ENCODE assay signal across 8 cellular contexts in genomic region chr4:159048166-159048886, GRCh38. TPM values are rescaled to one million over a fixed set of nuclear protein-coding genes. Genes with fewer than 3 reads are reported as not detected.
DNase-seq lines count a peak whose midpoint lies in the region; ATAC-seq, FAIRE-seq and TF ChIP-seq lines count a peak whose summit lies in the region.

No MANE protein-coding gene starts in this region.

- peak overlapping the region; percentile 24 for H3K4me3 ChIP-seq in bronchial epithelial cell (ENCODE audit: low read depth, low read length)
- H3K4me3 ChIP-seq in suprapubic skin = peak overlapping the region; percentile 33

- H3K9me3 ChIP-seq in suprapubic skin = no peaks in the 10 kb centered on the region

- H3K27ac ChIP-seq in suprapubic skin = no peak overlapping the region

- no peaks in the 10 kb centered on the region for H3K27me3 ChIP-seq in bronchial epithelial cell (ENCODE audit: control insufficient read depth, insufficient read depth, low read length)
- H3K27me3 ChIP-seq in suprapubic skin = no peaks in the 10 kb centered on the region

- TF ChIP-seq CTCF in bronchial epithelial cell (IDR thresholded peaks at IDR 0.05; ENCODE audit: insufficient read depth, low read length, severe bottlenecking) = no peak
- TF ChIP-seq CTCF in suprapubic skin (IDR thresholded peaks at IDR 0.05) = no peak

- H3K36me3 ChIP-seq in bronchial epithelial cell (ENCODE audit: control insufficient read depth, insufficient read depth, low read length) = no peaks in the 10 kb centered on the region
- no peaks in the 10 kb centered on the region for H3K36me3 ChIP-seq in suprapubic skin

- no peak for TF ChIP-seq EP300 in suprapubic skin (IDR thresholded peaks at IDR 0.05)

- TF ChIP-seq POLR2A in suprapubic skin (IDR thresholded peaks at IDR 0.05) = no peak

- peak; percentile 31 for DNase-seq in NCI-H1105 treated with DMSO at 0.1 percent for 48 hours (lab: John Stamatoyannopoulos, UW)
- DNase-seq in bronchial epithelial cell (ENCODE audit: low read depth) = peak; percentile 72
- peak; percentile 68 for DNase-seq in kidney tubule cell (ENCODE audit: low spot score)
- peak; percentile 67 to 79 for DNase-seq in suprapubic skin (ENCODE audit: low spot score in 2 of 2)
- DNase-seq in RKO (ENCODE audit: low spot score) = no peak

- ATAC-seq in HG02588 (IDR thresholded peaks at IDR 0.05; ENCODE audit: unreplicated experiment) = no peak
- no peak for ATAC-seq in GM21515 (IDR thresholded peaks at IDR 0.05; ENCODE audit: unreplicated experiment)
- no peak for ATAC-seq in GM21529 (IDR thresholded peaks at IDR 0.05; ENCODE audit: unreplicated experiment)

- 19% methylated on average over 16 of the region's 16 CpGs for WGBS in suprapubic skin

- H3K4me1 ChIP-seq in suprapubic skin = peaks cover 5% of the 10 kb centered on the region

- FAIRE-seq in bronchial epithelial cell (lab: Jason Lieb, UNC) = peak; percentile 82

RNA-seq across cellular contexts. Expression of gene RAPGEF2, which starts 54.6 kb away (rescaled TPM):
- 34.4 and 37.6 TPM in 2 replicates for total RNA-seq in bronchial epithelial cell
- 10 to 100 TPM; 31.3 to 62.4 (median 43.5) TPM for total RNA-seq in suprapubic skin
